Comparison of ENCODE assay signal across 21 cellular contexts in genomic region chr7:96300981-96301380, GRCh38. TPM values are rescaled to one million over a fixed set of nuclear protein-coding genes. Genes with fewer than 3 reads are reported as not detected.
DNase-seq lines count a peak whose midpoint lies in the region; ATAC-seq and TF ChIP-seq lines count a peak whose summit lies in the region.
"Had no signal": no experiment of that assay in that cellular context is flagged by ENCODE, and none has a peak within 500 bp of the region (broad histone marks: within the 10 kb centered on the region; RNA-seq: fewer than 3 reads in every experiment).

No MANE protein-coding gene starts in this region.

- no peaks in the 10 kb centered on the region for H3K36me3 ChIP-seq in smooth muscle cell (ENCODE audit: low read depth)
- H3K36me3 ChIP-seq: MG63 had no signal

- H3K79me2 ChIP-seq in smooth muscle cell (ENCODE audit: low read depth): peaks cover 28% of the 10 kb centered on the region

- peaks cover 64% of the 10 kb centered on the region for H4K20me1 ChIP-seq in smooth muscle cell (ENCODE audit: low read depth)

- 13% methylated on average over 1 of the region's 1 CpG for WGBS in smooth muscle cell (ENCODE audit: low lambda C conversion rate)

- no peaks in the 10 kb centered on the region for H3K9me3 ChIP-seq in smooth muscle cell (replicated peaks; ENCODE audit: low read depth)
- H3K9me3 ChIP-seq: BLaER1, MG63 had no signal

- peak overlapping the region; percentile 48 for H3K27ac ChIP-seq in smooth muscle cell (ENCODE audit: low read depth)
- H3K27ac ChIP-seq: 22Rv1, BLaER1, GM23248 had no signal

- H3K27me3 ChIP-seq in smooth muscle cell (ENCODE audit: low read depth): no peaks in the 10 kb centered on the region
- H3K27me3 ChIP-seq: BLaER1, MG63 had no signal

- H2AFZ ChIP-seq in smooth muscle cell (ENCODE audit: low read depth): no peak overlapping the region
- H2AFZ ChIP-seq: GM23248 had no signal

- intact Hi-C loops in left ventricle myocardium superior (cut with micrococcal nuclease): no loop called here

- H3K4me2 ChIP-seq in smooth muscle cell: peak overlapping the region; percentile 46
- H3K4me2 ChIP-seq: BLaER1 had no signal

- H3F3A ChIP-seq in smooth muscle cell (ENCODE audit: low read depth): peaks cover 24% of the 10 kb centered on the region

- no peak overlapping the region for H3K9ac ChIP-seq in smooth muscle cell (ENCODE audit: low read depth)
- H3K9ac ChIP-seq: BLaER1, GM23248 had no signal

- ATAC-seq in left ventricle myocardium superior: no peak
- ATAC-seq: CD8-positive, alpha-beta T cell had no signal

- H3K4me1 ChIP-seq in smooth muscle cell (ENCODE audit: low read depth): peaks cover 11% of the 10 kb centered on the region

- DNase-seq in NCI-H82 (lab: John Stamatoyannopoulos, UW): peak; percentile 31
- DNase-seq in NCI-H82 treated with DMSO at 0.1 percent for 48 hours (lab: John Stamatoyannopoulos, UW; ENCODE audit: unreplicated experiment): no peak
- DNase-seq in NCI-H69 (lab: John Stamatoyannopoulos, UW): peak; percentile 47
- peak; percentile 34 for DNase-seq in fibroblast of mammary gland (ENCODE audit: low read depth)
- no peak for DNase-seq in smooth muscle cell (lab: John Stamatoyannopoulos, UW; ENCODE audit: unreplicated experiment)
- DNase-seq in left ventricle myocardium superior: no peak
- no peak for DNase-seq in NCI-H1417 treated with DMSO at 0.1 percent for 48 hours (lab: John Stamatoyannopoulos, UW)
- DNase-seq in putamen (ENCODE audit: low spot score): no peak
- DNase-seq: CD8-positive, alpha-beta T cell; DMS79; GM23248; KG1; MG63; NCI-H1092 treated with DMSO at 0.1 percent for 48 hours; NCI-H1694 treated with DMSO at 0.1 percent for 48 hours; NCI-H2107; NCI-H2227 treated with DMSO at 0.1 percent for 48 hours; NCI-H524; SIG-M5 had no signal

- TF ChIP-seq CTCF in fibroblast of mammary gland (conservative IDR thresholded peaks at IDR 0.05; ENCODE audit: control insufficient read depth, insufficient read depth, low read depth, low read length) (no peak), smooth muscle cell (IDR thresholded peaks at IDR 0.05; ENCODE audit: borderline replicate concordance, insufficient read depth, poor library complexity, severe bottlenecking) (no peak)

- H3K4me3 ChIP-seq in fibroblast of mammary gland (ENCODE audit: control insufficient read depth, low read depth, low read length): no peak overlapping the region
- H3K4me3 ChIP-seq in smooth muscle cell: no peak overlapping the region
- H3K4me3 ChIP-seq: BLaER1, GM23248, MG63 had no signal

RNA-seq across cellular contexts. Expression of gene SLC25A13, which starts 20.9 kb away (rescaled TPM):
- total RNA-seq in smooth muscle cell (48.2 and 50.6 TPM in 2 replicates), left ventricle myocardium superior (13.7 TPM)
- 27.9 and 28.0 TPM in 2 replicates for polyA plus RNA-seq in smooth muscle cell

Comparison
In these comparisons a context has a peak if more than half of its experiments do, and no peak if none do; other contexts are left out.
1. DNase-seq: peak in NCI-H82 (single experiment), NCI-H69 (single experiment) and fibroblast of mammary gland (single experiment); none in NCI-H82 treated with DMSO at 0.1 percent for 48 hours (single experiment), smooth muscle cell (single experiment), left ventricle myocardium superior (single experiment), NCI-H1417 treated with DMSO at 0.1 percent for 48 hours (single experiment) and putamen (single experiment).